17 cellular contexts compared by ENCODE assay signal in the genomic region with DNA sequence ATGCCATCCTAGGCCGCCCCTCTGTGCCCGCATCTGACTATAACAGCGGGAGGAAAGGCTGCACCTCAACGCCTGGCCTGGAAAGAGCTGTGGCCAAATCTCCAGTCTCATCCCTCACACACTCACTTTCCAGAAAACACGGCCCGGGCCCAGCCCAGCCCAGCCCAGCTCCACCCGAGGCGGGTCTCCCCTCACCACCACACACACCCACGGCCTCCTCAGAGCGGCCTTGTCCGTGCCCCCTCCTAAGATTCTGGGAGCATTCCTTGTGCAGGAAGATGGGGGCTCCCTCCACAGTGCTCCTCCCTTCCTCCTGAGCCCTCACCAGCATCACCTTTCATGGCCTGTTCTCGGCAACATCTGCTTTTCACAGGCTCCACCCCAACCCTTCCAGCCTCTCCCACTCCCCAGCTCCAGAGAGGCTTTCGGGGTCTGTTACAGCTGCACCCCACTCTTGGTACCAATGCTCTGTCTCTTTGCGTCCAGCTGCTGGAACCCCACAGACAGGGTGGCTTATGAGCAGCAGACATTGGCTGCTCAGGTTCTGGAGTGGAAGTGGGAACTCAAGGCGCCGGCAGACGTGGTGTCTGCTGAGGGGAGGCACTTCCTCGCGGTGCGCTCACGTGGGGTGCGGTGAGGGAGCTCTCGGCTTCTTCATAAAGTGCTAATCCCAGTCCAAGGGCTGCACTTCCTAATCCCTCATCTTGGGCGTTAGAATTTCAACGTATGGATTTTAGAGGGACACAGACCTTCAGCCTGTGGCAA.
DNase-seq lines count a peak whose midpoint lies in the region; ATAC-seq and TF ChIP-seq lines count a peak whose summit lies in the region.
"Had no signal": no experiment of that assay in that cellular context is flagged by ENCODE, and none has a peak within 500 bp of the region (broad histone marks: within the 10 kb centered on the region; RNA-seq: fewer than 3 reads in every experiment).

No MANE protein-coding gene starts in this region.

- no peaks in the 10 kb centered on the region for H3K9me2 ChIP-seq in GM23248 (ENCODE audit: insufficient read depth)

- intact Hi-C loops in psoas muscle (cut with DNase I) = no loop called here

- H3K9me3 ChIP-seq in T-helper 17 cell (ENCODE audit: control insufficient read depth, low read length, poor library complexity, severe bottlenecking) = no peaks in the 10 kb centered on the region
- no peaks in the 10 kb centered on the region for H3K9me3 ChIP-seq in psoas muscle
- no peaks in the 10 kb centered on the region for H3K9me3 ChIP-seq in GM23248 (ENCODE audit: low read depth)
- H3K9me3 ChIP-seq: body of pancreas, uterus had no signal

- H3K4me3 ChIP-seq in psoas muscle (no peak overlapping the region), GM23248 (no peak overlapping the region)
- H3K4me3 ChIP-seq: body of pancreas, uterus had no signal

- in situ Hi-C loops in GM23248 (cut with MboI) = no loop called here

- H3K4me1 ChIP-seq in psoas muscle (peaks cover 12% of the 10 kb centered on the region), GM23248 (ENCODE audit: insufficient read depth) (no peaks in the 10 kb centered on the region)
- H3K4me1 ChIP-seq: body of pancreas, uterus had no signal

- H3K36me3 Mint-ChIP-seq in T-helper 17 cell (ENCODE audit: low read depth) = no peaks in the 10 kb centered on the region
- H3K36me3 Mint-ChIP-seq in immature natural killer cell = no peaks in the 10 kb centered on the region
- H3K36me3 Mint-ChIP-seq: IgD-negative memory B cell had no signal

- H3K27ac ChIP-seq in psoas muscle (no peak overlapping the region), GM23248 (no peak overlapping the region)
- H3K27ac ChIP-seq: body of pancreas, uterus had no signal

- H3K27ac Mint-ChIP-seq in T-helper 17 cell = peak overlapping the region; percentile 59
- H3K27ac Mint-ChIP-seq in immature natural killer cell = peak overlapping the region in 2 of 6 donors; percentile 49
- H3K27ac Mint-ChIP-seq: CD4-positive, CD25-positive, alpha-beta regulatory T cell; IgD-negative memory B cell had no signal

- no peaks in the 10 kb centered on the region for H3K9me3 Mint-ChIP-seq in immature natural killer cell
- H3K9me3 Mint-ChIP-seq: CD4-positive, CD25-positive, alpha-beta regulatory T cell; IgD-negative memory B cell had no signal

- H3K27me3 Mint-ChIP-seq in T-helper 17 cell = no peaks in the 10 kb centered on the region
- peaks cover 0 to 2% (median 2%) of the 10 kb centered on the region in 3 donors for H3K27me3 Mint-ChIP-seq in immature natural killer cell (ENCODE audit: low read depth in 3 of 3)
- H3K27me3 Mint-ChIP-seq: CD4-positive, CD25-positive, alpha-beta regulatory T cell; IgD-negative memory B cell had no signal

- ATAC-seq in T-helper 17 cell (no peak), psoas muscle (no peak), HG03280 (IDR thresholded peaks at IDR 0.05; ENCODE audit: unreplicated experiment) (no peak)
- ATAC-seq: body of pancreas had no signal

- TF ChIP-seq CTCF in psoas muscle (IDR thresholded peaks at IDR 0.05) = no peak

- no peaks in the 10 kb centered on the region for H3F3A ChIP-seq in GM23248 (ENCODE audit: insufficient read depth)

- no peak overlapping the region for H3K4me2 ChIP-seq in GM23248 (ENCODE audit: unreplicated experiment)

- H3K4me3 Mint-ChIP-seq in T-helper 17 cell (peak overlapping the region; percentile 83), immature natural killer cell (peak overlapping the region in 4 of 5 donors; percentile 20 to 60 (median 46))
- H3K4me3 Mint-ChIP-seq: CD4-positive, CD25-positive, alpha-beta regulatory T cell; IgD-negative memory B cell had no signal

- H3K36me3 ChIP-seq in psoas muscle (ENCODE audit: insufficient read depth in 1 of 2, low read depth in 1 of 2) (no peaks in the 10 kb centered on the region), GM23248 (ENCODE audit: low read depth) (no peaks in the 10 kb centered on the region)
- H3K36me3 ChIP-seq: uterus had no signal

- DNase-seq in CMK (ENCODE audit: low read depth) (peak; percentile 50), T-helper 17 cell (peak in 1 of 3 donors; percentile 8), immature natural killer cell (no peak), psoas muscle (peak; percentile 12 to 36), GM23248 (no peak), kidney tubule cell (ENCODE audit: low spot score) (no peak)
- DNase-seq: activated CD4-positive, CD25-positive, alpha-beta regulatory T cell treated with anti-CD3 and anti-CD28 coated beads, Interleukin-2, amount 50 U/mL, for 72 hours; activated T-cell treated with anti-CD3 and anti-CD28 coated beads, Interleukin-2, amount 50 U/mL, for 48 hours; effector CD4-positive, alpha-beta T cell; mammary epithelial cell; NCI-H345; stimulated activated CD8-positive, alpha-beta memory T cell treated with anti-CD3 and anti-CD28 coated beads, Interleukin-4, amount 100 ng/mL, for 48 hours; uterus had no signal

- no peaks in the 10 kb centered on the region for H3K79me2 ChIP-seq in GM23248 (ENCODE audit: insufficient read depth)

- no peaks in the 10 kb centered on the region for H4K20me1 ChIP-seq in GM23248 (ENCODE audit: insufficient read depth)

- no peak overlapping the region for H2AFZ ChIP-seq in GM23248

- peaks cover 14% of the 10 kb centered on the region for H3K4me1 Mint-ChIP-seq in T-helper 17 cell
- H3K4me1 Mint-ChIP-seq in immature natural killer cell = peaks cover 29 to 35% of the 10 kb centered on the region in 2 donors

- no peaks in the 10 kb centered on the region for H3K27me3 ChIP-seq in psoas muscle (ENCODE audit: insufficient read depth in 3 of 3, low read length in 2 of 3)
- no peaks in the 10 kb centered on the region for H3K27me3 ChIP-seq in GM23248 (replicated peaks; ENCODE audit: insufficient read depth)
- H3K27me3 ChIP-seq: body of pancreas, uterus had no signal

- 92 to 95% (median 95%) methylated on average over 25 of the region's 25 CpGs for WGBS in psoas muscle, 3 donors
- WGBS in GM23248 (ENCODE audit: low coverage in 1 of 2, low lambda C conversion rate in 2 of 2, missing lambda C conversion rate in 2 of 2), 2 experiments = 94 to 96% methylated on average over 19 to 25 of the region's 25 CpGs

- no peak overlapping the region for H3K9ac ChIP-seq in GM23248

Comparison
In these comparisons a context has a peak if more than half of its experiments do, and no peak if none do; other contexts are left out.
1. DNase-seq: peak in CMK (single experiment) and psoas muscle (2 of 2); none in immature natural killer cell (0 of 3), GM23248 (single experiment) and kidney tubule cell (single experiment).